Comparison of ENCODE assay signal across 16 cellular contexts in the genomic region with DNA sequence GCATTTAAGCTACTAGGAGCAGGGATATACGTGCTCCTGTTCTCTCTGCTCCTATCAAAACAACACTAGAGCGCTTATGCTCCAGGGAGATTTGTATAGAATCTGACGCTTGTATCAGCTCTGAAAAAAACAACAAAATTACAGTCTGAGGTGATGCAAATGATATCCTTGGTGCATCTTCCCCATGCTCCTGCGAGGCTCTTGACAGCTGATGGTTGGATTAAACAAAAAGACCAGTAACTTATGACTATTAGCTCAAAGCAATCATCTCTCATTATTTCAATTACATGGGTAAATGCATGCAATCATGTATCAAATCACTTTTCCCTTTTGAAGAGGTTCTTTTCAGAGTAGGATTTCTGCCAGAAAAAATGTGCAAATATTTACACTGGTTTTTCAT.
DNase-seq lines count a peak whose midpoint lies in the region; ATAC-seq lines count a peak whose summit lies in the region.
"Had no signal": no experiment of that assay in that cellular context is flagged by ENCODE, and none has a peak within 500 bp of the region (broad histone marks: within the 10 kb centered on the region; RNA-seq: fewer than 3 reads in every experiment).

No MANE protein-coding gene starts in this region.

- ATAC-seq in HG03159 (IDR thresholded peaks at IDR 0.05; ENCODE audit: unreplicated experiment) (no peak), GM21423 (IDR thresholded peaks at IDR 0.05; ENCODE audit: unreplicated experiment) (no peak), GM21723 (IDR thresholded peaks at IDR 0.05; ENCODE audit: unreplicated experiment) (no peak)
- ATAC-seq: left ventricle myocardium superior, sciatic nerve had no signal

- DNase-seq in DMS153 (lab: John Stamatoyannopoulos, UW) (peak; percentile 98), NCI-H1694 (lab: John Stamatoyannopoulos, UW) (peak; percentile 90), NCI-H2196 treated with DMSO at 0.1 percent for 48 hours (lab: John Stamatoyannopoulos, UW; ENCODE audit: unreplicated experiment) (peak; percentile 85), SHP77 treated with DMSO at 0.1 percent for 48 hours (lab: John Stamatoyannopoulos, UW) (peak; percentile 100), NAMALWA (ENCODE audit: low spot score) (no peak)
- DNase-seq: activated CD4-positive, alpha-beta T cell treated with anti-CD3 and anti-CD28 coated beads, Interleukin-2, amount 10 ng/mL, durations not matched to agents 7 days and 5 days; activated CD8-positive, alpha-beta memory T cell treated with anti-CD3 and anti-CD28 coated beads, Interleukin-2, amount 50 U/mL, for 48 hours; activated effector memory CD4-positive, alpha-beta T cell treated with anti-CD3 and anti-CD28 coated beads, Interleukin-2, amount 50 U/mL, for 16 hours; glutamatergic neuron; left ventricle myocardium superior; NK-92 treated with Interleukin-12 subunit alpha and Interleukin-12 subunit beta, amount 100 ng/mL, for 24 hours; trophoblast cell had no signal
